22 cellular contexts compared by ENCODE assay signal in the genomic region with DNA sequence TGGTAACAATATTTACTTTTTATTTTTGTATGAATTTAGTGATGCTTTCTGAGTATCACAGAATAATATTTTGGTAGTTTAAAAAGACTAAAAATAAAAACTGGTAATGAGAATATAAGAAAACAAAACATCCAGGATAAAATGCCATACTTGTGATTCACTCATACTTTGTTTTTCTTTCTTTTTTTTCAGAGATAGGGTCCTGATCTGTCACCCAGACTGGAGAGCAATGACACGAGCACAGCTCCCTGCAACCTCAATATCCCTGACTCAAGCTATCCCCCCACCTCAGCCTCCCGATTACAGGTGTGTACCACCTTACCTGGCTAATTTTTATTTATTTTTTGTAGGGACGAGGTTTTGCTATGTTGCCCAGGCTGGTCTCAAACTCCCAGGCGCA.
"Had no signal": no experiment of that assay in that cellular context is flagged by ENCODE, and none has a peak within 500 bp of the region (broad histone marks: within the 10 kb centered on the region; RNA-seq: fewer than 3 reads in every experiment).

No MANE protein-coding gene starts in this region.

- H3K4me1 ChIP-seq: upper lobe of left lung had no signal

- H3K27ac ChIP-seq: neutrophil, upper lobe of left lung had no signal

- ATAC-seq: activated CD8-positive, alpha-beta T cell treated with anti-CD3 and anti-CD28 coated beads, Interleukin-2, amount 10 ng/mL, durations not matched to agents 7 days and 5 days; left lobe of liver; naive thymus-derived CD8-positive, alpha-beta T cell; stimulated activated naive B cell treated with anti-CD40 and anti-IgM and Interleukin-4, amounts not matched to agents 10 μg/mL and 1 μg/mL and 100 μg/mL, for 72 hours had no signal

- H3K27me3 ChIP-seq: dorsolateral prefrontal cortex, neutrophil, upper lobe of left lung had no signal

- DNase-seq: activated B cell treated with CpG ODN at 0.5 μM for 24 hours; activated CD4-positive, alpha-beta T cell treated with anti-CD3 and anti-CD28 coated beads for 48 hours; activated CD8-positive, alpha-beta memory T cell treated with anti-CD3 and anti-CD28 coated beads, Interleukin-2, amount 50 U/mL, for 4 hours; activated CD8-positive, alpha-beta T cell treated with anti-CD3 and anti-CD28 coated beads, Interleukin-2, amount 10 ng/mL, durations not matched to agents 7 days and 5 days; activated gamma-delta T cell treated with Interleukin-2 at 50 U/mL for 16 hours; activated naive CD8-positive, alpha-beta T cell treated with anti-CD3 and anti-CD28 coated beads for 36 hours; activated T-cell treated with anti-CD3 and anti-CD28 coated beads, Interleukin-2, amount 50 U/mL, for 48 hours; anterior cingulate cortex; dorsolateral prefrontal cortex; endodermal cell; islet precursor cell; naive thymus-derived CD8-positive, alpha-beta T cell; posterior cingulate gyrus; retina; stimulated activated CD4-positive, alpha-beta T cell treated with anti-CD3 and anti-CD28 coated beads, Interleukin-15, amount 100 ng/mL, for 24 hours; stimulated activated CD4-positive, alpha-beta T cell treated with anti-CD3 and anti-CD28 coated beads, Interleukin-4, amount 100 ng/mL, for 1 hour; stimulated activated naive B cell treated with anti-CD40 and anti-IgM and Interleukin-4, amounts not matched to agents 10 μg/mL and 1 μg/mL and 100 μg/mL, for 72 hours; upper lobe of left lung had no signal

- H3K9me3 ChIP-seq: neutrophil, upper lobe of left lung had no signal

- H3K4me3 ChIP-seq: dorsolateral prefrontal cortex, skin epidermis, upper lobe of left lung had no signal

- FAIRE-seq: bronchial epithelial cell had no signal
